ENCODE assay signal across 23 cellular contexts in genomic region chr13:73618275-73618865, GRCh38.
DNase-seq lines count a peak whose midpoint lies in the region; ATAC-seq, FAIRE-seq and TF ChIP-seq lines count a peak whose summit lies in the region.
"Had no signal": no experiment of that assay in that cellular context is flagged by ENCODE, and none has a peak within 500 bp of the region (broad histone marks: within the 10 kb centered on the region; RNA-seq: fewer than 3 reads in every experiment).

No MANE protein-coding gene starts in this region.

- no peak for TF ChIP-seq CTCF in mucosa of descending colon (IDR thresholded peaks at IDR 0.05)
- no peak for TF ChIP-seq CTCF in type B pancreatic cell (conservative IDR thresholded peaks at IDR 0.05)
- no peak for TF ChIP-seq CTCF in osteocyte (IDR thresholded peaks at IDR 0.05)

- H3K4me3 ChIP-seq in duodenal mucosa (ENCODE audit: low read depth in 1 of 2, low read length in 2 of 2): peak overlapping the region; percentile 9 to 24
- H3K4me3 ChIP-seq in mucosa of descending colon: no peak overlapping the region
- H3K4me3 ChIP-seq: esophagus squamous epithelium, heart left ventricle, psoas muscle had no signal

- peak overlapping the region; percentile 88 for H3K27ac Mint-ChIP-seq in type B pancreatic cell
- no peak overlapping the region for H3K27ac Mint-ChIP-seq in osteocyte (ENCODE audit: unreplicated experiment)
- H3K27ac Mint-ChIP-seq: activated naive CD8-positive, alpha-beta T cell; activated T-cell treated with anti-CD3 and anti-CD28 coated beads, Interleukin-2, amount 50 U/mL, for 24 hours; CD4-positive, CD25-positive, alpha-beta regulatory T cell had no signal

- H3K9ac ChIP-seq in duodenal mucosa (ENCODE audit: low read depth in 1 of 2, low read length in 2 of 2): peak overlapping the region; percentile 13 to 30

- H3K9me3 ChIP-seq in duodenal mucosa (ENCODE audit: control insufficient read depth in 1 of 2, low read length in 2 of 2) (peaks cover 0 to 1% of the 10 kb centered on the region in 2 donors), mucosa of descending colon (no peaks in the 10 kb centered on the region)
- H3K9me3 ChIP-seq: esophagus squamous epithelium, psoas muscle had no signal

- H3K27me3 Mint-ChIP-seq in type B pancreatic cell (no peaks in the 10 kb centered on the region), osteocyte (ENCODE audit: unreplicated experiment) (peaks cover 34% of the 10 kb centered on the region)
- H3K27me3 Mint-ChIP-seq: activated naive CD8-positive, alpha-beta T cell; activated T-cell treated with anti-CD3 and anti-CD28 coated beads, Interleukin-2, amount 50 U/mL, for 24 hours had no signal

- H3K4me1 Mint-ChIP-seq in type B pancreatic cell (ENCODE audit: unreplicated experiment) (peaks cover 18% of the 10 kb centered on the region), osteocyte (ENCODE audit: unreplicated experiment) (peaks cover 6% of the 10 kb centered on the region)

- H3K4me1 ChIP-seq in duodenal mucosa (ENCODE audit: control insufficient read depth in 1 of 2, insufficient read depth in 2 of 2, low read length in 2 of 2) (peaks cover 0 to 23% of the 10 kb centered on the region in 2 donors), mucosa of descending colon (ENCODE audit: low read depth) (peaks cover 11% of the 10 kb centered on the region)
- H3K4me1 ChIP-seq: psoas muscle had no signal

- H3K36me3 ChIP-seq in duodenal mucosa (ENCODE audit: control insufficient read depth in 1 of 2, insufficient read depth in 2 of 2, low read length in 2 of 2) (no peaks in the 10 kb centered on the region), mucosa of descending colon (ENCODE audit: low read depth) (no peaks in the 10 kb centered on the region)
- H3K36me3 ChIP-seq: esophagus squamous epithelium, heart left ventricle had no signal

- FAIRE-seq in frontal cortex (lab: Jason Lieb, UNC): no peak
- FAIRE-seq: G401.6, H54, HTR-8/SVneo, RCC 7860, urothelium cell line had no signal

- ATAC-seq in mucosa of descending colon: peak; percentile 92
- ATAC-seq: heart left ventricle; stimulated activated naive CD8-positive, alpha-beta T cell treated with anti-CD3 and anti-CD28 coated beads, Interleukin-15, Interleukin-2, amounts not matched to agents 100 U/mL and 50 U/mL, for 24 hours had no signal

- H3K9me3 Mint-ChIP-seq in type B pancreatic cell: peaks cover 9% of the 10 kb centered on the region
- H3K9me3 Mint-ChIP-seq in osteocyte (ENCODE audit: unreplicated experiment): no peaks in the 10 kb centered on the region
- H3K9me3 Mint-ChIP-seq: activated T-cell treated with anti-CD3 and anti-CD28 coated beads, Interleukin-2, amount 50 U/mL, for 24 hours had no signal

- H3K27ac ChIP-seq in duodenal mucosa (ENCODE audit: low read depth, low read length): peak overlapping the region; percentile 59
- H3K27ac ChIP-seq: esophagus squamous epithelium, heart left ventricle, psoas muscle had no signal

- peak; percentile 8 for DNase-seq in NCI-H510A treated with DMSO at 0.1 percent for 48 hours (lab: John Stamatoyannopoulos, UW)
- DNase-seq in NCI-H510A (lab: John Stamatoyannopoulos, UW): no peak
- DNase-seq in mucosa of descending colon: peak; percentile 62 to 70 (median 67)
- no peak for DNase-seq in type B pancreatic cell (ENCODE audit: extremely low spot score, unreplicated experiment)
- DNase-seq in frontal cortex (ENCODE audit: low spot score in 2 of 2): no peak
- DNase-seq in C1 segment of cervical spinal cord (lab: John Stamatoyannopoulos, UW): no peak
- DNase-seq in osteocyte (ENCODE audit: extremely low spot score, unreplicated experiment): no peak
- DNase-seq: activated CD4-positive, alpha-beta T cell treated with anti-CD3 and anti-CD28 coated beads, Interleukin-2, amount 50 U/mL, for 48 hours; activated T-cell treated with anti-CD3 and anti-CD28 coated beads, Interleukin-2, amount 50 U/mL, for 24 hours; CD4-positive, CD25-positive, alpha-beta regulatory T cell; esophagus squamous epithelium; heart left ventricle; NCI-H2029 treated with DMSO at 0.1 percent for 48 hours; NCI-H69; psoas muscle; stimulated activated naive CD8-positive, alpha-beta T cell treated with anti-CD3 and anti-CD28 coated beads, Interleukin-15, Interleukin-2, amounts not matched to agents 100 U/mL and 50 U/mL, for 24 hours had no signal

- H3K36me3 Mint-ChIP-seq in type B pancreatic cell (peaks cover 7% of the 10 kb centered on the region), osteocyte (ENCODE audit: unreplicated experiment) (no peaks in the 10 kb centered on the region)
- H3K36me3 Mint-ChIP-seq: CD4-positive, CD25-positive, alpha-beta regulatory T cell had no signal

- intact Hi-C loops in mucosa of descending colon (cut with DNase I, micrococcal nuclease): no loop called here

- peak overlapping the region; percentile 67 for H3K4me3 Mint-ChIP-seq in type B pancreatic cell
- no peak overlapping the region for H3K4me3 Mint-ChIP-seq in osteocyte (ENCODE audit: unreplicated experiment)
- H3K4me3 Mint-ChIP-seq: activated naive CD8-positive, alpha-beta T cell; activated T-cell treated with anti-CD3 and anti-CD28 coated beads, Interleukin-2, amount 50 U/mL, for 24 hours; CD4-positive, CD25-positive, alpha-beta regulatory T cell had no signal

- H3K27me3 ChIP-seq in duodenal mucosa (ENCODE audit: control insufficient read depth in 1 of 2, insufficient read depth in 2 of 2, low read length in 2 of 2): no peaks in the 10 kb centered on the region
- H3K27me3 ChIP-seq: esophagus squamous epithelium had no signal

Comparison
In these comparisons a context has a peak if more than half of its experiments do, and no peak if none do; other contexts are left out.
1. DNase-seq: peak in NCI-H510A treated with DMSO at 0.1 percent for 48 hours (single experiment) and mucosa of descending colon (3 of 3); none in NCI-H510A (single experiment), type B pancreatic cell (single experiment), frontal cortex (0 of 2), C1 segment of cervical spinal cord (0 of 14) and osteocyte (single experiment).